In genomic region chr5:76724871-76725270, GRCh38 we compare ENCODE assay signal across 1 cellular context.
TF ChIP-seq lines count a peak whose summit lies in the region.

No MANE protein-coding gene starts in this region.

TF ChIP-seq in IMR-90, 13 proteins besides CTCF, POLR2A, EP300 and RAD21 (continued from another document):
- TF ChIP-seq CEBPB (IDR thresholded peaks at IDR 0.05; ENCODE audit: low read depth, low read length) = peak; percentile 66; the same call in 1 of the 2 replicates
- TF ChIP-seq MXI1 (IDR thresholded peaks at IDR 0.05; ENCODE audit: borderline replicate concordance, low read depth, low read length) = peak; percentile 65; the same call in 1 of the 2 replicates
- 0 out of 2 replicates have a peak, but pooled peaks have one; percentile 17 for TF ChIP-seq USF2 (IDR thresholded peaks at IDR 0.05; ENCODE audit: low read depth, low read length)
- no peak for TF ChIP-seq CHD1 (IDR thresholded peaks at IDR 0.05; ENCODE audit: low read depth, low read length)
